Comparison of ENCODE assay signal across 15 cellular contexts in the genomic region with DNA sequence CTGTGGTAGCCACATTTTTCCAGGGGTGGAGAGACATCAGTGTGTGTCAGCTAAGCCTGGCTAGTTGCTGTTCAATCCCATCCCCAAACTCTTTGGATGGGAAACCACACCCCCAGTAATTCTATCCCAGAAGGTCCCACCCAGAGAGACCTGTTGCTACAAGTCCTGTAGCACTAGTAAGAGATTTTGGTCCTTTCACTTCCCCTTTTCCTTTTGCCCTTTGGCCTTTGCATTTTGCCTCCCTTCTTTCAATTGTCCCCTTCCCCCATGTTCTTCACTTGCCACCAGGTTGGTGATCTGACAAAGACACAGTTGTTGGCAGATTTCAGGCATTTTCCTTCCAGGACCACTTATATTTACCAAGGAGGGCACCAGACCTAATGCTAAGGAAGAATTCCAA. TPM values are rescaled to one million over a fixed set of nuclear protein-coding genes. Genes with fewer than 3 reads are reported as not detected.
A peak's percentile ranks its signal among the peaks of the same experiment; 100 is the strongest.
DNase-seq lines count a peak whose midpoint lies in the region; ATAC-seq, FAIRE-seq and TF ChIP-seq lines count a peak whose summit lies in the region.
"Had no signal": no experiment of that assay in that cellular context is flagged by ENCODE, and none has a peak within 500 bp of the region (broad histone marks: within the 10 kb centered on the region; RNA-seq: fewer than 3 reads in every experiment).

No MANE protein-coding gene starts in this region.

- TF ChIP-seq RAD21 in K562 (CRISPR knock-in tag; conservative IDR thresholded peaks at IDR 0.05 in 1 of 2, IDR thresholded peaks at IDR 0.05 in 1 of 2): no peak

- peak; percentile 56 for ATAC-seq in GM18517 (IDR thresholded peaks at IDR 0.05; ENCODE audit: unreplicated experiment)
- peak; percentile 53 for ATAC-seq in GM21529 (IDR thresholded peaks at IDR 0.05; ENCODE audit: unreplicated experiment)
- ATAC-seq in HG03520 (IDR thresholded peaks at IDR 0.05; ENCODE audit: unreplicated experiment): peak; percentile 32
- no peak for ATAC-seq in K562
- ATAC-seq: activated CD8-positive, alpha-beta T cell treated with anti-CD3 and anti-CD28 coated beads for 36 hours; stimulated activated naive CD8-positive, alpha-beta T cell treated with anti-CD3 and anti-CD28 coated beads, Interleukin-15, amount 100 ng/mL, for 72 hours had no signal

- DNase-seq in K562 (ENCODE audit: extremely low read depth in 1 of 4, low spot score in 3 of 4) (no peak), OCI-M2 (lab: John Stamatoyannopoulos, UW; ENCODE audit: unreplicated experiment) (no peak), NCI-H2171 (lab: John Stamatoyannopoulos, UW) (no peak), globus pallidus (ENCODE audit: low spot score) (no peak)
- DNase-seq in activated CD4-positive, alpha-beta T cell treated with anti-CD3 and anti-CD28 coated beads for 1 hour: no peak
- DNase-seq: activated CD8-positive, alpha-beta T cell treated with anti-CD3 and anti-CD28 coated beads for 36 hours; activated effector memory CD4-positive, alpha-beta T cell treated with Interleukin-2 at 50 U/mL for 16 hours; dorsolateral prefrontal cortex; mesenchymal stem cell; NCI-H1436 treated with DMSO at 0.1 percent for 48 hours; stimulated activated naive CD8-positive, alpha-beta T cell treated with anti-CD3 and anti-CD28 coated beads, Interleukin-15, amount 100 ng/mL, for 72 hours had no signal

- H3K9ac ChIP-seq in K562 (ENCODE audit: insufficient read depth in 1 of 2, low read depth in 2 of 2, low read length in 2 of 2): no peak overlapping the region

- H3K27ac ChIP-seq in K562 (ENCODE audit: extremely low read depth, low read depth, low read length): no peak overlapping the region
- H3K27ac ChIP-seq: dorsolateral prefrontal cortex had no signal

- H4K20me1 ChIP-seq in K562 (replicated peaks; ENCODE audit: control insufficient read depth, insufficient read depth, low read length): no peaks in the 10 kb centered on the region

- no peak overlapping the region for H2AFZ ChIP-seq in K562 (ENCODE audit: low read depth, low read length)

- peaks cover 0 to 6% of the 10 kb centered on the region in 2 experiments; a peak in 2 of 5 replicates for H3K27me3 ChIP-seq in K562 (ENCODE audit: control insufficient read depth in 2 of 2, insufficient read depth in 2 of 2, low read length in 2 of 2)

- H3K79me2 ChIP-seq in K562 (ENCODE audit: control insufficient read depth, insufficient read depth, low read length): no peaks in the 10 kb centered on the region

- in situ Hi-C loops in K562 (cut with MboI): loop anchor here (25.0 kb wide), 1 partner anchor 344 kb away; no protein-coding TSS in a partner anchor

- no peak for TF ChIP-seq POLR2A in K562 (conservative IDR thresholded peaks at IDR 0.05)

- TF ChIP-seq CTCF in K562 (IDR thresholded peaks at IDR 0.05 in 2 of 3, conservative IDR thresholded peaks at IDR 0.05 in 1 of 3; ENCODE audit: insufficient read depth in 2 of 3, low read depth in 1 of 3, low read length in 3 of 3): no peak

- BruUV-seq in K562 (replicated peaks; lab: Mats Ljungman, UMichigan): no TSS peak

- H3K4me3 ChIP-seq in K562: no peak overlapping the region
- H3K4me3 ChIP-seq: dorsolateral prefrontal cortex had no signal

- no peak for FAIRE-seq in K562 (lab: Jason Lieb, UNC)

- intact Hi-C loops in K562 (cut with micrococcal nuclease): no loop called here

- H3K4me2 ChIP-seq in K562 (ENCODE audit: insufficient read depth, low read length): no peak overlapping the region

- no peaks in the 10 kb centered on the region for H3K9me3 ChIP-seq in K562 (replicated peaks; ENCODE audit: control insufficient read depth, insufficient read depth, low read depth, low read length)

- CTCF ChIA-PET in K562 (lab: Yijun Ruan, JAX; ENCODE audit: low intra/inter-chr PET ratio): no interaction called here

- H3K36me3 ChIP-seq in K562 (ENCODE audit: control insufficient read depth, insufficient read depth, low read length): no peaks in the 10 kb centered on the region

- POLR2A ChIA-PET in K562 (lab: Yijun Ruan, JAX): no interaction called here

- H3K9me1 ChIP-seq in K562 (ENCODE audit: control insufficient read depth, insufficient read depth, low read length): no peaks in the 10 kb centered on the region

- no peaks in the 10 kb centered on the region for H3K4me1 ChIP-seq in K562 (replicated peaks in 1 of 2; ENCODE audit: control insufficient read depth in 2 of 2, insufficient read depth in 2 of 2, low read length in 2 of 2)

- TF ChIP-seq EP300 in K562 (IDR thresholded peaks at IDR 0.05; ENCODE audit: low read length): no peak

TF ChIP-seq in K562, 482 proteins besides CTCF, POLR2A, EP300 and RAD21:
- no peak for TF ChIP-seq PCBP1 (IDR thresholded peaks at IDR 0.05; ENCODE audit: low read depth, low read length, poor library complexity, severe bottlenecking)
- peak; percentile 63 for TF ChIP-seq SPI1 (IDR thresholded peaks at IDR 0.05; ENCODE audit: borderline replicate concordance, low read depth, low read length)

RNA-seq across cellular contexts. Expression of a gene that starts 3.8 kb away (rescaled TPM):
- not detected in 2 replicates for total RNA-seq in K562 (2011; cell fraction: chromatin; rRNA removed; ENCODE audit: low replicate concordance)
- total RNA-seq in K562 (2011; cell fraction: nucleolus; rRNA removed): not detected in 2 replicates
- total RNA-seq in K562 (2011; cell fraction: nucleoplasm; rRNA removed): not detected in 2 replicates
- total RNA-seq in K562 (2014; rRNA removed) (0.09 TPM in 1 of 2 replicates, not detected in the other), K562 (2014; rRNA removed; fragmentation: Illumina TruSeq; extraction: Trizol) (not detected in 2 replicates), K562 (2015; rRNA removed; fragmentation: Illumina TruSeq; extraction: Trizol) (not detected in 2 replicates), K562 (2021) (not detected in 2 replicates)
- polyA plus RNA-seq in K562 (2011; rRNA removed) (not detected in 2 replicates), K562 (2014; fragmentation: Illumina TruSeq; extraction: Trizol) (not detected in 2 replicates), K562 (2014; fragmentation: Nextera tagmentation; extraction: Ambion mirVana) (not detected), K562 (2014; rRNA removed) (not detected in 2 replicates)
- polyA plus RNA-seq in K562 (2011; cell fraction: cytosol; rRNA removed): not detected in 2 replicates
- not detected in 2 replicates for polyA plus RNA-seq in K562 (2011; cell fraction: nucleus; rRNA removed)
- not detected in 2 replicates for polyA plus RNA-seq in K562 (2012)
- not detected in 2 replicates for polyA minus RNA-seq in K562 (2011; rRNA and poly(A)+ RNA removed)
- not detected in 2 replicates for polyA minus RNA-seq in K562 (2011; cell fraction: cytosol; rRNA and poly(A)+ RNA removed)
- not detected in 2 replicates for polyA minus RNA-seq in K562 (2011; cell fraction: nucleus; rRNA and poly(A)+ RNA removed)
- total RNA-seq: activated CD8-positive, alpha-beta T cell treated with anti-CD3 and anti-CD28 coated beads for 36 hours; dorsolateral prefrontal cortex; skeletal muscle tissue had no signal
